Comparison of ENCODE assay signal across 16 cellular contexts in the genomic region with DNA sequence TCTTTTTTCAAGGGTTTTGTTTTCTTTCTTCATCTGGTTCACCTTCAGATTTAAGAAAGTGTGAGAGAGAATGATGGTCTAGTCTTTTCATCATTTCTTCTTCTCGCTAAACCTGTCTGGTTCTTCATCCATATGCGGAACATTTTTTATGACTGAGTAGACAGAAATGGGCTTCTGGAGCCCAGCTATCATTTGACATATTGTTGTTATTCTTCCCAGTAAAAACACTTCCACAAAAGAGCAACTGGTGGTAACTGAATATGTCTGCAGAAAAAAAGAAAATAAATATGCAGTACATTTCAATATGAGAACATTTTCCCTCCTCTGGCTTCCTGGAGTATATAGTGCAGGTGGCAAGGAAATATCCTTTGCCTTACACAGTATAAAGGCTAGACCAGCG.
DNase-seq lines count a peak whose midpoint lies in the region; ATAC-seq and TF ChIP-seq lines count a peak whose summit lies in the region.
"Had no signal": no experiment of that assay in that cellular context is flagged by ENCODE, and none has a peak within 500 bp of the region (broad histone marks: within the 10 kb centered on the region; RNA-seq: fewer than 3 reads in every experiment).

No MANE protein-coding gene starts in this region.

- 58% methylated on average over 3 of the region's 3 CpGs for WGBS in prostate gland

- peak overlapping the region; percentile 86 for H3K27ac ChIP-seq in AG04450 (ENCODE audit: low read depth, low read length)
- peak overlapping the region; percentile 76 for H3K27ac ChIP-seq in SK-N-MC
- H3K27ac ChIP-seq in prostate gland: peak overlapping the region; percentile 16 to 67

- no peak overlapping the region for H3K27ac Mint-ChIP-seq in natural killer cell treated with Interleukin-12 subunit alpha and Interleukin-12 subunit beta and Interleukin-15 and Interleukin-18, amount 100 ng/mL, for 72 hours
- H3K27ac Mint-ChIP-seq: T-helper 1 cell treated with Interleukin-12 subunit alpha and Interleukin-12 subunit beta and Interleukin-4 antibody, amounts not matched to agents 30 μg/mL and 1 μg/mL, for 36 hours had no signal

- TF ChIP-seq CTCF in AG04450 (IDR thresholded peaks at IDR 0.05; ENCODE audit: low read depth, low read length) (no peak), fibroblast of villous mesenchyme (IDR thresholded peaks at IDR 0.05; ENCODE audit: insufficient read depth, low read depth, low read length) (no peak), prostate gland (IDR thresholded peaks at IDR 0.05) (no peak)

- ATAC-seq in natural killer cell treated with Interleukin-12 subunit alpha and Interleukin-12 subunit beta and Interleukin-15 and Interleukin-18, amount 100 ng/mL, for 72 hours: no peak
- ATAC-seq in GM21447 (IDR thresholded peaks at IDR 0.05; ENCODE audit: unreplicated experiment): no peak

- TF ChIP-seq POLR2A in prostate gland (IDR thresholded peaks at IDR 0.05): no peak

- DNase-seq in AG04450 (ENCODE audit: low read depth, low spot score): peak; percentile 11
- DNase-seq in SK-N-MC (ENCODE audit: low read depth, low spot score): no peak
- DNase-seq in fibroblast of villous mesenchyme (ENCODE audit: low read depth): no peak
- no peak for DNase-seq in prostate gland (ENCODE audit: low spot score)
- no peak for DNase-seq in natural killer cell treated with Interleukin-12 subunit alpha and Interleukin-12 subunit beta and Interleukin-15 and Interleukin-18, amount 100 ng/mL, for 72 hours (ENCODE audit: low spot score)
- DNase-seq in T-helper 2 cell: no peak
- DNase-seq in activated CD4-positive, alpha-beta T cell treated with anti-CD3 and anti-CD28 coated beads for 4 hours: no peak
- DNase-seq: Calu3; MM.1S; NCI-H2029; NCI-H526 treated with DMSO at 0.1 percent for 48 hours; Peyer's patch; stimulated activated CD4-positive, alpha-beta T cell treated with anti-CD3 and anti-CD28 coated beads, Interleukin-2, amount 100 ng/mL, for 48 hours had no signal

- H3K4me3 ChIP-seq in AG04450 (ENCODE audit: low read depth, low read length) (peak overlapping the region; percentile 55), SK-N-MC (peak overlapping the region; percentile 68), fibroblast of villous mesenchyme (ENCODE audit: low read depth, low read length) (peak overlapping the region; percentile 47), prostate gland (no peak overlapping the region)
- H3K4me3 ChIP-seq: mucosa of descending colon, Peyer's patch had no signal

- H3K27me3 Mint-ChIP-seq in natural killer cell treated with Interleukin-12 subunit alpha and Interleukin-12 subunit beta and Interleukin-15 and Interleukin-18, amount 100 ng/mL, for 72 hours: peaks cover 7 to 28% of the 10 kb centered on the region in 2 donors

- no peak overlapping the region for H3K9ac ChIP-seq in SK-N-MC (ENCODE audit: insufficient read length)

- H3K27me3 ChIP-seq in AG04450 (ENCODE audit: control insufficient read depth, insufficient read depth, low read length) (no peaks in the 10 kb centered on the region), prostate gland (replicated peaks; ENCODE audit: insufficient read depth) (no peaks in the 10 kb centered on the region)
- H3K27me3 ChIP-seq: Peyer's patch had no signal

- H3K36me3 ChIP-seq in SK-N-MC (ENCODE audit: insufficient read depth, low read length) (no peaks in the 10 kb centered on the region), prostate gland (no peaks in the 10 kb centered on the region)
- H3K36me3 ChIP-seq: Peyer's patch had no signal

- no peaks in the 10 kb centered on the region for H3K36me3 Mint-ChIP-seq in natural killer cell treated with Interleukin-12 subunit alpha and Interleukin-12 subunit beta and Interleukin-15 and Interleukin-18, amount 100 ng/mL, for 72 hours

- no peaks in the 10 kb centered on the region for H3K9me3 Mint-ChIP-seq in natural killer cell treated with Interleukin-12 subunit alpha and Interleukin-12 subunit beta and Interleukin-15 and Interleukin-18, amount 100 ng/mL, for 72 hours

- no peak overlapping the region for H3K4me3 Mint-ChIP-seq in natural killer cell treated with Interleukin-12 subunit alpha and Interleukin-12 subunit beta and Interleukin-15 and Interleukin-18, amount 100 ng/mL, for 72 hours
- H3K4me3 Mint-ChIP-seq: T-helper 1 cell treated with Interleukin-12 subunit alpha and Interleukin-12 subunit beta and Interleukin-4 antibody, amounts not matched to agents 30 μg/mL and 1 μg/mL, for 36 hours had no signal

- peaks cover 0 to 6% of the 10 kb centered on the region in 2 donors for H3K4me1 Mint-ChIP-seq in natural killer cell treated with Interleukin-12 subunit alpha and Interleukin-12 subunit beta and Interleukin-15 and Interleukin-18, amount 100 ng/mL, for 72 hours (ENCODE audit: low read depth in 2 of 2)

- H3K9me3 ChIP-seq in AG04450 (ENCODE audit: control insufficient read depth, insufficient read depth, low read length) (peaks cover 7% of the 10 kb centered on the region; the same call in 1 of the 2 replicates), SK-N-MC (ENCODE audit: low read depth, low read length) (no peaks in the 10 kb centered on the region), prostate gland (no peaks in the 10 kb centered on the region)
- H3K9me3 ChIP-seq: mucosa of descending colon, Peyer's patch had no signal

- no peaks in the 10 kb centered on the region for H3K4me1 ChIP-seq in prostate gland (replicated peaks)

- intact Hi-C loops in prostate gland (cut with DNase I): no loop called here

- POLR2A ChIA-PET in AG04450 (lab: Yijun Ruan, JAX): interaction anchor here (1.0 to 1.2 kb wide), 3 partner anchors 38 to 66 kb away, joined by 3 read pairs; no protein-coding TSS in a partner anchor

- CTCF ChIA-PET in AG04450 (lab: Charles Lee): interaction anchor here (0.8 to 1.0 kb wide), 2 partner anchors 9 to 11 kb away, joined by 3 to 5 read pairs; no protein-coding TSS in a partner anchor

Comparison
In these comparisons a context has a peak if more than half of its experiments do, and no peak if none do; other contexts are left out.
1. H3K4me3 ChIP-seq: peak in AG04450 (single experiment), SK-N-MC (single experiment) and fibroblast of villous mesenchyme (single experiment); none in prostate gland (0 of 2).
2. Peak in every context shown above with its lines, with median percentiles within 50 percentile points of each other: H3K27ac ChIP-seq.